30 cellular contexts compared by ENCODE assay signal in the genomic region with DNA sequence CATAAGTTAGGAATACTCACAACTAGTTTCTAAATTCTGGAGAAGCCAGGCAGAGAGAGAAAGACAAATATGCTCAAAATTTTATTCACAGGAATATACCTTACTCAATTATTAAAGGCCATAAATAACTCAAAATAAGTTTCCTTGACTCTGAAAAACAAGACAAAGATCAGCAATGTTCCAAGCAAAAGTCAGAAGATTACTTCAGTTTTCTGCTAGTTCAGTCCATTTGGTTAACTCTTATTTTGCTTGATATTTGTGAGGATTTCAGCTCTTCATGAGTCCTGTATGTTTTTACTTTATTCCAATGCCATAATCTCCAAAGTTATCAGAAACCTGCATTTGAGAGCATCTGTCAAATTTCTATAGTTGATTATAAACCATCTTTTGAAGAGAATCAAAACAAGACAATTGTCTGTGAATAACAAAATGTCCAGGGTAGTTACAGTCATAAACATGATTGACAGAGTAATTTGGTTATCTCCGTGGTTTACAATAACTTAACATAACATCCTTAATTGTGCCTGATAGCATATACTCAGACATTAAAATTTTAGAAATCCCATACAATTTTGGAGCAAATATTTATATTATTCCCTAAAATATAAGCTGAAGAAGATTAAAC. TPM values are rescaled to one million over a fixed set of nuclear protein-coding genes. Genes with fewer than 3 reads are reported as not detected.
"Had no signal": no experiment of that assay in that cellular context is flagged by ENCODE, and none has a peak within 500 bp of the region (broad histone marks: within the 10 kb centered on the region; RNA-seq: fewer than 3 reads in every experiment).

No MANE protein-coding gene starts in this region.

- FAIRE-seq: urothelium cell line had no signal

- H3K36me3 ChIP-seq: stomach, suprapubic skin, thoracic aorta, thyroid gland, tibial artery, tibial nerve, transverse colon, upper lobe of left lung, upper lobe of right lung, uterus, vagina had no signal

- H3K4me3 ChIP-seq: stomach, suprapubic skin, testis, thoracic aorta, thyroid gland, tibial artery, tibial nerve, transverse colon, upper lobe of left lung, upper lobe of right lung, uterus, vagina had no signal

- H3K4me1 ChIP-seq: suprapubic skin, testis, tibial artery, tibial nerve, transverse colon, upper lobe of left lung, upper lobe of right lung, uterus, vagina had no signal

- H3K27me3 ChIP-seq: testis, thyroid gland, tibial nerve, upper lobe of left lung, upper lobe of right lung, uterus, vagina had no signal

- DNase-seq: stimulated activated CD4-positive, alpha-beta T cell treated with anti-CD3 and anti-CD28 coated beads, Interleukin-2, amount 100 ng/mL, for 48 hours; stimulated activated CD4-positive, alpha-beta T cell treated with anti-CD3 and anti-CD28 coated beads, Interleukin-4, amount 100 ng/mL, for 1 hour; stimulated activated CD4-positive, alpha-beta T cell treated with anti-CD3 and anti-CD28 coated beads, Interleukin-4, amount 100 ng/mL, for 24 hours; stimulated activated CD4-positive, alpha-beta T cell treated with anti-CD3 and anti-CD28 coated beads, Interleukin-4, amount 100 ng/mL, for 4 hours; stimulated activated CD8-positive, alpha-beta memory T cell treated with anti-CD3 and anti-CD28 coated beads, Interleukin-4, amount 100 ng/mL, for 48 hours; stimulated activated naive B cell treated with anti-CD40 and anti-IgM and Interleukin-4, amounts not matched to agents 10 μg/mL and 1 μg/mL and 100 μg/mL, for 72 hours; stimulated activated naive CD4-positive, alpha-beta T cell; stimulated activated naive CD4-positive, alpha-beta T cell treated with Interleukin-2 at 50 U/mL for 16 hours; stimulated activated naive CD8-positive, alpha-beta T cell treated with anti-CD3 and anti-CD28 coated beads, Interleukin-15, amount 100 ng/mL, for 72 hours; stimulated activated naive CD8-positive, alpha-beta T cell treated with anti-CD3 and anti-CD28 coated beads, Interleukin-15, Interleukin-2, amounts not matched to agents 100 U/mL and 50 U/mL, for 24 hours; stomach; substantia nigra; testis; thyroid gland; tibial artery; transverse colon; trophoblast cell; upper lobe of left lung; upper lobe of right lung; uterus had no signal

- ATAC-seq: stimulated activated effector memory CD8-positive, alpha-beta T cell treated with anti-CD3 and anti-CD28 coated beads, Interleukin-12 subunit alpha, Interleukin-12 subunit beta, amount 100 ng/mL, for 72 hours; stimulated activated memory B cell treated with anti-CD40 and anti-IgM and Interleukin-4, amounts not matched to agents 10 μg/mL and 1 μg/mL and 100 μg/mL, for 72 hours; stimulated activated naive B cell treated with anti-CD40 and anti-IgM and Interleukin-4, amounts not matched to agents 10 μg/mL and 1 μg/mL and 100 μg/mL, for 72 hours; stimulated activated naive CD8-positive, alpha-beta T cell treated with anti-CD3 and anti-CD28 coated beads, Interleukin-15, amount 100 ng/mL, for 72 hours; stimulated activated naive CD8-positive, alpha-beta T cell treated with anti-CD3 and anti-CD28 coated beads, Interleukin-15, Interleukin-2, amounts not matched to agents 100 U/mL and 50 U/mL, for 24 hours; upper lobe of right lung had no signal

- H3K27ac ChIP-seq: stomach, suprapubic skin, testis, thoracic aorta, thyroid gland, tibial artery, tibial nerve, transverse colon, upper lobe of left lung, upper lobe of right lung, uterus, vagina had no signal

- H3K9me3 ChIP-seq: stomach, suprapubic skin, testis, thoracic aorta, thyroid gland, tibial artery, tibial nerve, transverse colon, upper lobe of left lung, upper lobe of right lung, uterus, vagina had no signal

RNA-seq across cellular contexts. Expression of a gene that starts 17.1 kb away (rescaled TPM):
- total RNA-seq: stomach, temporal lobe, thoracic aorta, thyroid gland, transverse colon, upper lobe of left lung, upper lobe of right lung, ureter, urinary bladder, uterus, vagina had no signal
- polyA plus RNA-seq: urinary bladder had no signal
